ENCODE assay signal across 2 cellular contexts in genomic region chr19:15971217-15971616, GRCh38.
TF ChIP-seq lines count a peak whose summit lies in the region.

No MANE protein-coding gene starts in this region.

TF ChIP-seq in GM12891, 5 proteins besides CTCF, POLR2A, EP300 and RAD21:
- TF ChIP-seq POLR2AphosphoS5 (IDR thresholded peaks at IDR 0.05; ENCODE audit: low read depth, low read length), result no peak
- TF ChIP-seq PAX5 (IDR thresholded peaks at IDR 0.05; ENCODE audit: insufficient read depth, low read length, severe bottlenecking), result no peak
- TF ChIP-seq TAF1 (IDR thresholded peaks at IDR 0.05; ENCODE audit: low read depth, low read length), result no peak
- no peak for TF ChIP-seq POU2F2 (IDR thresholded peaks at IDR 0.05; ENCODE audit: low read depth, low read length)
- no peak for TF ChIP-seq SPI1 (IDR thresholded peaks at IDR 0.05; ENCODE audit: low read depth, low read length)

TF ChIP-seq in K562, 482 proteins besides CTCF, POLR2A, EP300 and RAD21:
- TF ChIP-seq TCF7 (IDR thresholded peaks at IDR 0.05; ENCODE audit: borderline replicate concordance), result peak; percentile 72; the same call in 1 of the 2 replicates
- no peak for TF ChIP-seq CREB3L1 (IDR thresholded peaks at IDR 0.05; ENCODE audit: borderline replicate concordance, low read depth)
